23 cellular contexts compared by ENCODE assay signal in the genomic region with DNA sequence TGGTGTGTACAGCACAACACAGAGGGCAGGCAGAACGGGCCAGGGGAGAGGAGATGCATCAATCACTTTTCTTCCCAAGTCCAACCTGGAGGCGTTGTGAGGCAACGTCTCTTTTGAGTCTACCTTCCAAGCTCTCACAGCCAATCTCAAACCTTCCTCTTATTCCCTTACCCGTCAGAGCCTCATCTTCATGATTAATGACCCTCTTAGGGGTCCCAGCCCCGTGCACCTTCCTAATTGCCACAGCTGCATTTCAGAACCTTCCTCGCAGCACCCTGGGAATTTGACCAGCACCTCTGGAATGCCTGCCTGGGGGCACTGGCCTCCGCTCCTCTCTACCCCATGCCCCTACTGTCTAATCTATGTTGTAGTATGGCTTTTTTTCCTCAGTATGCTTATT.
DNase-seq lines count a peak whose midpoint lies in the region; ATAC-seq and TF ChIP-seq lines count a peak whose summit lies in the region.
"Had no signal": no experiment of that assay in that cellular context is flagged by ENCODE, and none has a peak within 500 bp of the region (broad histone marks: within the 10 kb centered on the region; RNA-seq: fewer than 3 reads in every experiment).

No MANE protein-coding gene starts in this region.

- H3K9me3 Mint-ChIP-seq in GM23338 (no peaks in the 10 kb centered on the region), nephron progenitor cell (no peaks in the 10 kb centered on the region), type B pancreatic cell (peaks cover 4% of the 10 kb centered on the region)
- H3K9me3 Mint-ChIP-seq: CD14-positive monocyte; CD4-positive, alpha-beta memory T cell; CD8-positive, alpha-beta memory T cell had no signal

- 0 out of 2 replicates have a peak, but pooled peaks cover 4% of the 10 kb centered on the region for H3K4me1 ChIP-seq in GM23338 (ENCODE audit: insufficient read depth)
- H3K4me1 ChIP-seq: BE2C, BLaER1 had no signal

- H3F3A ChIP-seq in GM23338 (replicated peaks; ENCODE audit: low read depth), result no peaks in the 10 kb centered on the region

- no peaks in the 10 kb centered on the region for H3K36me3 ChIP-seq in GM23338 (ENCODE audit: insufficient read depth)
- H3K36me3 ChIP-seq: BE2C, BLaER1 had no signal

- no peak overlapping the region for H3K4me3 ChIP-seq in GM23338
- H3K4me3 ChIP-seq: BLaER1, GM12878 had no signal

- H3K27me3 Mint-ChIP-seq in GM23338 (ENCODE audit: insufficient read depth, low read depth, poor library complexity) (peaks cover 4% of the 10 kb centered on the region), nephron progenitor cell (ENCODE audit: low read depth, poor library complexity) (peaks cover 3% of the 10 kb centered on the region), type B pancreatic cell (peaks cover 3% of the 10 kb centered on the region)
- H3K27me3 Mint-ChIP-seq: CD4-positive, alpha-beta memory T cell had no signal

- peaks cover 6% of the 10 kb centered on the region; the same call in 2 of the 3 replicates for H3K4me1 Mint-ChIP-seq in GM23338
- peaks cover 62% of the 10 kb centered on the region for H3K4me1 Mint-ChIP-seq in nephron progenitor cell
- H3K4me1 Mint-ChIP-seq in type B pancreatic cell (ENCODE audit: unreplicated experiment), result peaks cover 11% of the 10 kb centered on the region
- H3K4me1 Mint-ChIP-seq: CD4-positive, alpha-beta memory T cell; CD4-positive, CD25-positive, alpha-beta regulatory T cell had no signal

- TF ChIP-seq CTCF in GM23338 (conservative IDR thresholded peaks at IDR 0.05; ENCODE audit: low read depth in 2 of 2), result no peak
- TF ChIP-seq CTCF in nephron progenitor cell (IDR thresholded peaks at IDR 0.05), result no peak
- no peak for TF ChIP-seq CTCF in type B pancreatic cell (conservative IDR thresholded peaks at IDR 0.05)

- no peaks in the 10 kb centered on the region for H4K20me1 ChIP-seq in GM23338 (replicated peaks; ENCODE audit: insufficient read depth)
- H4K20me1 ChIP-seq: BLaER1 had no signal

- H3K36me3 Mint-ChIP-seq in GM23338 (ENCODE audit: low read depth) (no peaks in the 10 kb centered on the region), nephron progenitor cell (ENCODE audit: low read depth) (peaks cover 7% of the 10 kb centered on the region), type B pancreatic cell (peaks cover 14% of the 10 kb centered on the region)
- H3K36me3 Mint-ChIP-seq: CD4-positive, CD25-positive, alpha-beta regulatory T cell had no signal

- no peaks in the 10 kb centered on the region for H3K79me2 ChIP-seq in GM23338 (replicated peaks; ENCODE audit: insufficient read depth)

- H2AFZ ChIP-seq in GM23338, result no peak overlapping the region

- no peaks in the 10 kb centered on the region for H3K9me2 ChIP-seq in GM23338 (ENCODE audit: insufficient read depth)

- H3K27me3 ChIP-seq in GM23338 (ENCODE audit: insufficient read depth), result no peaks in the 10 kb centered on the region
- H3K27me3 ChIP-seq: BLaER1 had no signal

- H3K27ac Mint-ChIP-seq in GM23338 (no peak overlapping the region; the same call in 1 of the 2 replicates), nephron progenitor cell (peak overlapping the region; percentile 10), type B pancreatic cell (peak overlapping the region; percentile 54)
- H3K27ac Mint-ChIP-seq: CD4-positive, alpha-beta memory T cell; CD4-positive, CD25-positive, alpha-beta regulatory T cell had no signal

- peak; percentile 42; the same call in 2 of the 3 replicates for ATAC-seq in GM23338
- ATAC-seq in GM21723 (IDR thresholded peaks at IDR 0.05; ENCODE audit: unreplicated experiment), result no peak
- ATAC-seq: GM12878 had no signal

- H3K4me2 ChIP-seq in GM23338, result no peak overlapping the region
- H3K4me2 ChIP-seq: BLaER1 had no signal

- DNase-seq in GM23338 (ENCODE audit: low spot score), result no peak
- no peak for DNase-seq in nephron progenitor cell
- no peak for DNase-seq in type B pancreatic cell (ENCODE audit: extremely low spot score, unreplicated experiment)
- no peak for DNase-seq in stimulated activated CD4-positive, alpha-beta T cell treated with anti-CD3 and anti-CD28 coated beads, Interleukin-15, amount 100 ng/mL, for 24 hours
- DNase-seq in GDM1 (lab: John Stamatoyannopoulos, UW), result no peak
- DNase-seq: 8988T; ACHN; BE2C; C1 segment of cervical spinal cord; CD4-positive, alpha-beta memory T cell; CD4-positive, CD25-positive, alpha-beta regulatory T cell; CD8-positive, alpha-beta memory T cell; COR-L47; DMS 273 treated with DMSO at 0.1 percent for 48 hours; DMS153; DMS53; DMS79; DND-41; EL had no signal

- H3K27ac ChIP-seq in GM23338 (ENCODE audit: low read depth), result no peak overlapping the region
- H3K27ac ChIP-seq: BLaER1 had no signal

- no peak overlapping the region for H3K4me3 Mint-ChIP-seq in GM23338
- no peak overlapping the region for H3K4me3 Mint-ChIP-seq in nephron progenitor cell
- no peak overlapping the region for H3K4me3 Mint-ChIP-seq in type B pancreatic cell
- H3K4me3 Mint-ChIP-seq: CD14-positive monocyte; CD4-positive, alpha-beta memory T cell; CD4-positive, CD25-positive, alpha-beta regulatory T cell; CD8-positive, alpha-beta memory T cell had no signal

TF ChIP-seq in GM23338, 12 proteins besides CTCF, POLR2A, EP300 and RAD21 (continues in another document):
- no peak for TF ChIP-seq POLR2AphosphoS5 (IDR thresholded peaks at IDR 0.05; ENCODE audit: low read depth)
- TF ChIP-seq ZNF462 (CRISPR knock-in tag; IDR thresholded peaks at IDR 0.05), result no peak
